Comparison of ENCODE assay signal across 25 cellular contexts in the genomic region with DNA sequence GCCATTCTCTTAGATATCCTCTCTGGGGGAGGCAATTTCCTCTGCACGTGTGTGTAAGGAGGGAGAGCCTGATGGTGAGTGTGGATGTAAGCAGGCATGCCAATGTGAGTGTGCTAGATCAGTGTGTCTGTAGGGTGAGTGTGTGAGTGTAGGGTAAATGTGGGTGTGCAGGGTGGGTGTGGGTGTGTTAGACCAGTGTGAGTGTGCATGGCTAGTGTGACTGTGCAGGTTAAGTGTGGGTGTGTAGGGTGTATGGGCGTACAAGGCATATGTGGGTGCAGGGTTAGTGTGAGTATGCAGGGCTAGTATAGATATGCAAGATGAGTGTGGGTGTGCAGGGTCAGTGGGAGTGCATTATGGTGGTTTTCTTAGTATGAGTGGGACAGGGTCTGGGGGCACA. TPM values are rescaled to one million over a fixed set of nuclear protein-coding genes. Genes with fewer than 3 reads are reported as not detected.
"Had no signal": no experiment of that assay in that cellular context is flagged by ENCODE, and none has a peak within 500 bp of the region (broad histone marks: within the 10 kb centered on the region; RNA-seq: fewer than 3 reads in every experiment).

No MANE protein-coding gene starts in this region.

- DNase-seq: activated CD4-positive, alpha-beta T cell treated with anti-CD3 and anti-CD28 coated beads, Interleukin-2, amount 50 U/mL, for 1 hour; activated CD8-positive, alpha-beta memory T cell treated with anti-CD3 and anti-CD28 coated beads, Interleukin-2, amount 10 ng/mL, durations not matched to agents 7 days and 5 days; activated CD8-positive, alpha-beta T cell treated with anti-CD3 and anti-CD28 coated beads for 36 hours; activated naive CD4-positive, alpha-beta T cell; activated T-cell treated with anti-CD3 and anti-CD28 coated beads, Interleukin-2, amount 50 U/mL, for 48 hours; effector memory CD8-positive, alpha-beta T cell; erythroblast; gastrocnemius medialis; islet precursor cell; left ventricle myocardium inferior; mucosa of descending colon; nucleus accumbens; psoas muscle; stimulated activated CD4-positive, alpha-beta T cell treated with anti-CD3 and anti-CD28 coated beads, Interleukin-2, amount 100 ng/mL, for 24 hours; stimulated activated naive CD8-positive, alpha-beta T cell treated with anti-CD3 and anti-CD28 coated beads, Interleukin-15, Interleukin-2, amounts not matched to agents 100 U/mL and 50 U/mL, for 24 hours; T-helper 2 cell; trophoblast cell had no signal

- H3K9me3 Mint-ChIP-seq: activated CD8-positive, alpha-beta T cell treated with anti-CD3 and anti-CD28 coated beads for 36 hours; activated naive CD4-positive, alpha-beta T cell treated with anti-CD3 and anti-CD28 coated beads, Interleukin-2, amount 50 U/mL, for 72 hours; effector memory CD8-positive, alpha-beta T cell had no signal

- H3K36me3 Mint-ChIP-seq: activated CD8-positive, alpha-beta memory T cell treated with anti-CD3 and anti-CD28 coated beads, Interleukin-2, amount 10 ng/mL, durations not matched to agents 7 days and 5 days; activated naive CD4-positive, alpha-beta T cell treated with anti-CD3 and anti-CD28 coated beads, Interleukin-2, amount 50 U/mL, for 72 hours had no signal

- H3K9me3 ChIP-seq: gastrocnemius medialis, left ventricle myocardium inferior, mucosa of descending colon, psoas muscle, thoracic aorta had no signal

- H3K36me3 ChIP-seq: cardiac muscle cell, gastrocnemius medialis, left ventricle myocardium inferior, thoracic aorta had no signal

- H3K4me3 Mint-ChIP-seq: activated CD8-positive, alpha-beta memory T cell treated with anti-CD3 and anti-CD28 coated beads, Interleukin-2, amount 10 ng/mL, durations not matched to agents 7 days and 5 days; activated CD8-positive, alpha-beta T cell treated with anti-CD3 and anti-CD28 coated beads for 36 hours; effector memory CD8-positive, alpha-beta T cell had no signal

- H3K4me1 Mint-ChIP-seq: activated CD8-positive, alpha-beta memory T cell treated with anti-CD3 and anti-CD28 coated beads, Interleukin-2, amount 10 ng/mL, durations not matched to agents 7 days and 5 days had no signal

- H3K4me1 ChIP-seq: left ventricle myocardium inferior, parathyroid adenoma had no signal

- H3K27ac Mint-ChIP-seq: activated CD8-positive, alpha-beta memory T cell treated with anti-CD3 and anti-CD28 coated beads, Interleukin-2, amount 10 ng/mL, durations not matched to agents 7 days and 5 days; activated CD8-positive, alpha-beta T cell treated with anti-CD3 and anti-CD28 coated beads for 36 hours; activated naive CD4-positive, alpha-beta T cell treated with anti-CD3 and anti-CD28 coated beads, Interleukin-2, amount 50 U/mL, for 72 hours; effector memory CD8-positive, alpha-beta T cell had no signal

- H3K27me3 ChIP-seq: gastrocnemius medialis had no signal

- H3K4me3 ChIP-seq: cardiac muscle cell, coronary artery, gastrocnemius medialis, hepatocyte, left ventricle myocardium inferior, mucosa of descending colon, psoas muscle, smooth muscle cell, thoracic aorta had no signal

- H2AFZ ChIP-seq: hepatocyte, parathyroid adenoma had no signal

- H3K27ac ChIP-seq: cardiac muscle cell, coronary artery, gastrocnemius medialis, hepatocyte, left ventricle myocardium inferior, parathyroid adenoma, psoas muscle, thoracic aorta had no signal

- H3K4me2 ChIP-seq: hepatocyte, smooth muscle cell had no signal

- H3K79me2 ChIP-seq: hepatocyte, parathyroid adenoma had no signal

- H3K9ac ChIP-seq: parathyroid adenoma had no signal

RNA-seq across cellular contexts. Expression of a gene that starts 48.4 kb away (rescaled TPM):
- total RNA-seq: activated CD8-positive, alpha-beta memory T cell treated with anti-CD3 and anti-CD28 coated beads, Interleukin-2, amount 10 ng/mL, durations not matched to agents 7 days and 5 days; activated CD8-positive, alpha-beta T cell treated with anti-CD3 and anti-CD28 coated beads for 36 hours; activated naive CD4-positive, alpha-beta T cell treated with anti-CD3 and anti-CD28 coated beads, Interleukin-2, amount 50 U/mL, for 72 hours; left ventricle myocardium inferior; lung microvascular endothelial cell; smooth muscle cell; thoracic aorta had no signal
